In genomic region chr5:133869675-133869978, GRCh38 we compare ENCODE assay signal across 11 cellular contexts.
DNase-seq lines count a peak whose midpoint lies in the region; ATAC-seq, FAIRE-seq and TF ChIP-seq lines count a peak whose summit lies in the region.
"Had no signal": no experiment of that assay in that cellular context is flagged by ENCODE, and none has a peak within 500 bp of the region (broad histone marks: within the 10 kb centered on the region; RNA-seq: fewer than 3 reads in every experiment).

No MANE protein-coding gene starts in this region.

- H3K27me3 Mint-ChIP-seq in T-helper 17 cell = peaks cover 58% of the 10 kb centered on the region
- H3K27me3 Mint-ChIP-seq: activated CD4-positive, alpha-beta T cell treated with anti-CD3 and anti-CD28 coated beads, Interleukin-2, amount 10 ng/mL, durations not matched to agents 7 days and 5 days had no signal

- CTCF ChIA-PET in endothelial cell of umbilical vein (lab: Charles Lee) = interaction anchor here (0.8 to 6.6 kb wide), 19 partner anchors 9 to 448 kb away, joined by 3 to 77 read pairs (median 7); partner anchors contain the start of gene FSTL4

- intact Hi-C loops in endothelial cell of umbilical vein (cut with micrococcal nuclease) = loop anchor here (1.0 to 5.0 kb wide), 6 partner anchors 75 to 757 kb away; no protein-coding TSS in a partner anchor

- no peaks in the 10 kb centered on the region for H3K9me3 ChIP-seq in endothelial cell of umbilical vein (replicated peaks; ENCODE audit: control insufficient read depth, insufficient read depth, low read length)
- no peaks in the 10 kb centered on the region for H3K9me3 ChIP-seq in T-helper 17 cell (ENCODE audit: control insufficient read depth, low read length, poor library complexity, severe bottlenecking)
- H3K9me3 ChIP-seq: vagina had no signal

- H4K20me1 ChIP-seq in endothelial cell of umbilical vein (replicated peaks; ENCODE audit: control insufficient read depth, extremely low read depth, insufficient read depth, low read length) = no peaks in the 10 kb centered on the region

- H3K36me3 ChIP-seq in ACC112 (ENCODE audit: insufficient read depth, low read length) (no peaks in the 10 kb centered on the region), endothelial cell of umbilical vein (ENCODE audit: control insufficient read depth in 2 of 2, extremely low read depth in 1 of 2, insufficient read depth in 2 of 2, low read length in 2 of 2) (no peaks in the 10 kb centered on the region)
- H3K36me3 ChIP-seq: SJCRH30, vagina had no signal

- DNase-seq in RPMI7951 (ENCODE audit: low read depth) (peak; percentile 54), endothelial cell of umbilical vein (ENCODE audit: low read depth, low spot score) (no peak), nucleus accumbens (lab: John Stamatoyannopoulos, UW) (peak in 37 of 56 donors; percentile 17 to 73 (median 51)), RPMI8226 (no peak), NCI-H526 treated with DMSO at 0.1 percent for 48 hours (lab: John Stamatoyannopoulos, UW) (no peak), SKM-1 treated with dmso at 0.1 percent for 144 hours (lab: John Stamatoyannopoulos, UW; ENCODE audit: unreplicated experiment) (no peak), T-helper 17 cell (no peak)

- H3K27ac Mint-ChIP-seq in T-helper 17 cell = no peak overlapping the region

- peak; percentile 62 for FAIRE-seq in endothelial cell of umbilical vein (lab: Jason Lieb, UNC)

- H3K27me3 ChIP-seq in ACC112 (ENCODE audit: insufficient read depth, low read length) (peaks cover 11% of the 10 kb centered on the region), endothelial cell of umbilical vein (ENCODE audit: control insufficient read depth in 2 of 2, insufficient read depth in 2 of 2, low read length in 2 of 2) (no peaks in the 10 kb centered on the region)
- H3K27me3 ChIP-seq: SJCRH30, vagina had no signal

- no peak for TF ChIP-seq POLR2A in endothelial cell of umbilical vein (IDR thresholded peaks at IDR 0.05; ENCODE audit: low read depth, low read length)

- no peaks in the 10 kb centered on the region for H3K36me3 Mint-ChIP-seq in T-helper 17 cell (ENCODE audit: low read depth)

- POLR2A ChIA-PET in endothelial cell of umbilical vein (lab: Charles Lee) = no interaction called here

- H3K4me3 ChIP-seq in ACC112 (ENCODE audit: low read depth, low read length) (no peak overlapping the region), endothelial cell of umbilical vein (replicated peaks in 1 of 3; ENCODE audit: insufficient read depth in 1 of 3, low read depth in 1 of 3, low read length in 3 of 3) (no peak overlapping the region)
- H3K4me3 ChIP-seq: SJCRH30, vagina had no signal

- H3K79me2 ChIP-seq in ACC112 (ENCODE audit: control insufficient read depth, insufficient read depth, low read length, unreplicated experiment) = no peaks in the 10 kb centered on the region
- H3K79me2 ChIP-seq in endothelial cell of umbilical vein (ENCODE audit: control insufficient read depth, insufficient read depth, low read length) = no peaks in the 10 kb centered on the region

- H3K4me1 Mint-ChIP-seq in T-helper 17 cell = peaks cover 6% of the 10 kb centered on the region

- no peak for ATAC-seq in T-helper 17 cell

- H3K9ac ChIP-seq in endothelial cell of umbilical vein (replicated peaks; ENCODE audit: extremely low read depth, insufficient read depth, low read length) = no peak overlapping the region

- dilution Hi-C loops in endothelial cell of umbilical vein (cut with MboI; ENCODE audit: extremely low pct_ligation_motif_present, low sequenced_read_pairs) = no loop called here

- TF ChIP-seq CTCF in endothelial cell of umbilical vein (IDR thresholded peaks at IDR 0.05; ENCODE audit: extremely low read depth in 1 of 2, insufficient read depth in 1 of 2, low read depth in 1 of 2, low read length in 2 of 2) = no peak

- no peak overlapping the region for H3K4me2 ChIP-seq in endothelial cell of umbilical vein (ENCODE audit: insufficient read depth, low read length)

- no peaks in the 10 kb centered on the region for H3K9me1 ChIP-seq in endothelial cell of umbilical vein (replicated peaks; ENCODE audit: control insufficient read depth, extremely low read depth, insufficient read depth, low read length)

- no TSS peak for BruUV-seq in endothelial cell of umbilical vein (replicated peaks; lab: Mats Ljungman, UMichigan)

- H2AFZ ChIP-seq in ACC112 (ENCODE audit: low read length, unreplicated experiment) = peak overlapping the region; percentile 64
- peak overlapping the region; percentile 61 for H2AFZ ChIP-seq in endothelial cell of umbilical vein (ENCODE audit: low read depth, low read length)

- H3K4me3 Mint-ChIP-seq in T-helper 17 cell = no peak overlapping the region
- H3K4me3 Mint-ChIP-seq: activated CD4-positive, alpha-beta T cell treated with anti-CD3 and anti-CD28 coated beads, Interleukin-2, amount 10 ng/mL, durations not matched to agents 7 days and 5 days had no signal

- H3K27ac ChIP-seq in ACC112 (ENCODE audit: low read depth, low read length) (no peak overlapping the region), endothelial cell of umbilical vein (ENCODE audit: insufficient read depth, low read depth, low read length) (no peak overlapping the region)
- H3K27ac ChIP-seq: SJCRH30, vagina had no signal

- H3K4me1 ChIP-seq in ACC112 (ENCODE audit: control insufficient read depth, insufficient read depth, low read length, unreplicated experiment) (peaks cover 41% of the 10 kb centered on the region), endothelial cell of umbilical vein (ENCODE audit: control insufficient read depth, extremely low read depth, insufficient read depth, low read length) (peaks cover 6% of the 10 kb centered on the region)
- H3K4me1 ChIP-seq: vagina had no signal

TF ChIP-seq in endothelial cell of umbilical vein, 7 proteins besides CTCF, POLR2A, EP300 and RAD21:
- TF ChIP-seq GATA2 (IDR thresholded peaks at IDR 0.05; ENCODE audit: insufficient read depth, insufficient read length, low read depth, low read length) = no peak
- no peak for TF ChIP-seq FOS (IDR thresholded peaks at IDR 0.05; ENCODE audit: borderline replicate concordance, insufficient read depth, low read length)
- TF ChIP-seq JUN (IDR thresholded peaks at IDR 0.05; ENCODE audit: borderline replicate concordance, insufficient read depth, insufficient read length, low read depth) = no peak
- TF ChIP-seq MAX (IDR thresholded peaks at IDR 0.05; ENCODE audit: insufficient read depth, insufficient read length) = no peak
- no peak for TF ChIP-seq EZH2 (IDR thresholded peaks at IDR 0.05; ENCODE audit: borderline replicate concordance, low read depth, low read length, severe bottlenecking)
- TF ChIP-seq POLR2AphosphoS5 (IDR thresholded peaks at IDR 0.05; ENCODE audit: insufficient read depth, low read depth, low read length) = no peak
- TF ChIP-seq MYC (IDR thresholded peaks at IDR 0.05; ENCODE audit: low read depth, low read length) = no peak
TF ChIP-seq in endothelial cell of umbilical vein: peak in this region for 0.

Comparison
In these comparisons a context has a peak if more than half of its experiments do, and no peak if none do; other contexts are left out.
1. DNase-seq: peak in RPMI7951 (single experiment) and nucleus accumbens (37 of 56); none in endothelial cell of umbilical vein (single experiment), RPMI8226 (single experiment), NCI-H526 treated with DMSO at 0.1 percent for 48 hours (single experiment), SKM-1 treated with dmso at 0.1 percent for 144 hours (single experiment) and T-helper 17 cell (0 of 3).